In the genomic region with DNA sequence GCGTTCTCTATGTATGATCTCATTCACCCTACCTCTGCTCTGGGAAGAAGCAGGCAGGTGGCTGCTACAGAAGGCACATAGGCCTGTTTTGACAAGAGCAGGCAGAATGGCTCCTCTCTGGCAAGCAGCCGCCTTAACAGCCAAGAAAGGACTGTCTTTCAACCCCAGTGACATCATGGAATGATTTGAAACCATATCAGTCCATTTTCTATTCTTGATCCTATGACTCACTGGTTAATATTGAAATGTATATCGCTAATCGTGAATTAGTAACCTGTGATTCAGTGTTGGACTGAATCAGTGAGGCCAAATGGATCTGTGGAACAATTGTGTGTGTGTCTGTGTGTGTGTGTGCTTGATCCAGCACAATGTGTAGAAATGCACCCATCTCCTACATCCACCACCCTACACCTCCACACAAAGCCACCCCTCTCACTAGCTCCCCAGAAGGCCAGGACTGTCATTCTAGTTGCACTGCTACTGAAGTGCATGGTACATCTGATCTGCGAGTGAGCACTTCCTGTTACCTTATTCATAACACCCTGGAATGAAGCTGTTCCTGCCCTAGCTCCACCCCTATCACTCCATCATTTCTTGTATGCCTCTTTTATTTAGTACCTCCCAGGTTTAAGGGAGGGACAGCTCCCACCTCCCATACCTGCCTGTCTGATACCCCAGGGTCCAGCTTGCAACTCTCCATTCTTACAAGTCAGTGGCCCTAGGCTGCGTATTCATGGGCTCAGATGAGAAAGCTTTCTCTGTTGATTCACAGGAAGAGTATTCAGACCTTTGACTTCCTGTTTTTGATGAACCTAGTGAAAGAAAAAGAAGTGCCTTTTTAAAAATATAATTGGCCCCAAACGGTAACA, we compare ENCODE assay signal across 8 cellular contexts.
A peak's percentile ranks its signal among the peaks of the same experiment; 100 is the strongest.
DNase-seq lines count a peak whose midpoint lies in the region; ATAC-seq and TF ChIP-seq lines count a peak whose summit lies in the region.

No MANE protein-coding gene starts in this region.

- no peak for TF ChIP-seq CTCF in esophagus squamous epithelium (IDR thresholded peaks at IDR 0.05)

- H3K4me3 ChIP-seq in esophagus squamous epithelium = no peak overlapping the region

- H3K4me1 ChIP-seq in esophagus squamous epithelium = peaks cover 9 to 24% (median 17%) of the 10 kb centered on the region in 3 donors

- ATAC-seq in GM19328 (IDR thresholded peaks at IDR 0.05; ENCODE audit: unreplicated experiment) = peak; percentile 45
- peak; percentile 57 for ATAC-seq in HG03342 (IDR thresholded peaks at IDR 0.05; ENCODE audit: unreplicated experiment)

- peak overlapping the region; percentile 70 to 84 (median 76) for H3K27ac ChIP-seq in esophagus squamous epithelium

- H3K36me3 ChIP-seq in esophagus squamous epithelium = no peaks in the 10 kb centered on the region

- in situ Hi-C loops in ACHN (cut with HindIII; ENCODE audit: low pct_ligation_motif_present, low pct_unique_long_range_greater_than_20kb, low sequenced_read_pairs) = no loop called here

- intact Hi-C loops in esophagus squamous epithelium (cut with DNase I) = no loop called here

- DNase-seq in ACHN (peak; percentile 68), esophagus squamous epithelium (lab: John Stamatoyannopoulos, UW) (no peak), NCI-H2227 treated with DMSO at 0.1 percent for 48 hours (lab: John Stamatoyannopoulos, UW) (no peak), putamen (ENCODE audit: low spot score) (no peak)
- peak; percentile 56 for DNase-seq in activated CD4-positive, CD25-positive, alpha-beta regulatory T cell treated with anti-CD3 and anti-CD28 coated beads, Interleukin-2, amount 50 U/mL, for 72 hours
- DNase-seq in stimulated activated naive CD4-positive, alpha-beta T cell treated with Interleukin-2 at 50 U/mL for 16 hours (lab: John Stamatoyannopoulos, UW) = peak; percentile 23

- H3K9me3 ChIP-seq in esophagus squamous epithelium = peaks cover 0 to 6% (median 0%) of the 10 kb centered on the region in 3 donors

- TF ChIP-seq POLR2A in esophagus squamous epithelium (IDR thresholded peaks at IDR 0.05) = peak in 1 of 4 donors; percentile 56

- WGBS in esophagus squamous epithelium, 2 donors = 31 to 48% methylated on average over 6 to 7 of the region's 7 CpGs

- no peaks in the 10 kb centered on the region for H3K27me3 ChIP-seq in esophagus squamous epithelium

Comparison
In these comparisons a context has a peak if more than half of its experiments do, and no peak if none do; other contexts are left out.
1. DNase-seq: peak in ACHN (single experiment), activated CD4-positive, CD25-positive, alpha-beta regulatory T cell treated with anti-CD3 and anti-CD28 coated beads, Interleukin-2, amount 50 U/mL, for 72 hours (single experiment) and stimulated activated naive CD4-positive, alpha-beta T cell treated with Interleukin-2 at 50 U/mL for 16 hours (single experiment); none in esophagus squamous epithelium (single experiment), NCI-H2227 treated with DMSO at 0.1 percent for 48 hours (single experiment) and putamen (single experiment).